8 cellular contexts compared by ENCODE assay signal in genomic region chr3:41198526-41198925, GRCh38. TPM values are rescaled to one million over a fixed set of nuclear protein-coding genes. Genes with fewer than 3 reads are reported as not detected.
DNase-seq lines count a peak whose midpoint lies in the region; ATAC-seq and TF ChIP-seq lines count a peak whose summit lies in the region.

No MANE protein-coding gene starts in this region.

- H3K4me1 Mint-ChIP-seq in activated naive CD8-positive, alpha-beta T cell treated with anti-CD3 and anti-CD28 coated beads for 36 hours: peaks cover 27% of the 10 kb centered on the region

- TF ChIP-seq POLR2A in NB4 (IDR thresholded peaks at IDR 0.05; ENCODE audit: extremely low read depth, insufficient read length): no peak

- peaks cover 0 to 30% of the 10 kb centered on the region in 2 donors for H3K4me1 ChIP-seq in right atrium auricular region
- H3K4me1 ChIP-seq in rectal smooth muscle tissue (ENCODE audit: control insufficient read depth, insufficient read depth, low read length): no peaks in the 10 kb centered on the region

- H3K27ac ChIP-seq in right atrium auricular region (peak overlapping the region; percentile 94 to 99), rectal smooth muscle tissue (ENCODE audit: low read depth, low read length) (peak overlapping the region; percentile 97)

- TF ChIP-seq CTCF in NB4 (IDR thresholded peaks at IDR 0.05; ENCODE audit: low read depth, low read length) (no peak), right atrium auricular region (IDR thresholded peaks at IDR 0.05) (no peak)

- H3K27me3 Mint-ChIP-seq in activated naive CD8-positive, alpha-beta T cell treated with anti-CD3 and anti-CD28 coated beads for 36 hours: peaks cover 22% of the 10 kb centered on the region

- H3K27me3 ChIP-seq in right atrium auricular region (no peaks in the 10 kb centered on the region), rectal smooth muscle tissue (ENCODE audit: control insufficient read depth, insufficient read depth, low read length) (no peaks in the 10 kb centered on the region)

- no peak for ATAC-seq in GM21576 (IDR thresholded peaks at IDR 0.05; ENCODE audit: unreplicated experiment)

- peak overlapping the region; percentile 45 for H3K9ac ChIP-seq in rectal smooth muscle tissue (ENCODE audit: low read length)

- H3K4me3 ChIP-seq in NB4 (ENCODE audit: low read depth, low read length) (peak overlapping the region; percentile 62), right atrium auricular region (peak overlapping the region; percentile 82 to 97), rectal smooth muscle tissue (ENCODE audit: low read length) (peak overlapping the region; percentile 99)

- H3K27ac Mint-ChIP-seq in activated naive CD8-positive, alpha-beta T cell treated with anti-CD3 and anti-CD28 coated beads for 36 hours: peak overlapping the region; percentile 80

- H3K9me3 Mint-ChIP-seq in activated naive CD8-positive, alpha-beta T cell treated with anti-CD3 and anti-CD28 coated beads for 36 hours: no peaks in the 10 kb centered on the region

- no peaks in the 10 kb centered on the region for H3K36me3 ChIP-seq in right atrium auricular region
- H3K36me3 ChIP-seq in rectal smooth muscle tissue (ENCODE audit: control insufficient read depth, insufficient read depth, low read length): no peaks in the 10 kb centered on the region

- DNase-seq in NOMO-1 treated with DMSO at 0.1 percent for 48 hours (lab: John Stamatoyannopoulos, UW; ENCODE audit: unreplicated experiment): peak; percentile 14
- DNase-seq in NOMO-1 treated with dmso at 0.1 percent for 144 hours (lab: John Stamatoyannopoulos, UW; ENCODE audit: unreplicated experiment): no peak
- DNase-seq in NB4 (ENCODE audit: low read depth): peak; percentile 59
- DNase-seq in activated naive CD8-positive, alpha-beta T cell treated with anti-CD3 and anti-CD28 coated beads for 36 hours: no peak
- no peak for DNase-seq in right atrium auricular region (ENCODE audit: low spot score)
- DNase-seq in DMS153 (lab: John Stamatoyannopoulos, UW): no peak

- peak overlapping the region; percentile 82 for H3K4me3 Mint-ChIP-seq in activated naive CD8-positive, alpha-beta T cell treated with anti-CD3 and anti-CD28 coated beads for 36 hours

- peaks cover 12% of the 10 kb centered on the region for H3K36me3 Mint-ChIP-seq in activated naive CD8-positive, alpha-beta T cell treated with anti-CD3 and anti-CD28 coated beads for 36 hours

- H3K9me3 ChIP-seq in right atrium auricular region: no peaks in the 10 kb centered on the region

RNA-seq across cellular contexts. Expression of gene CTNNB1, which starts 0.8 kb away (rescaled TPM):
- 100 to 1,000 TPM; 132 to 141 TPM for total RNA-seq in activated naive CD8-positive, alpha-beta T cell treated with anti-CD3 and anti-CD28 coated beads for 36 hours
- 100 to 1,000 TPM; 156 to 261 TPM for total RNA-seq in right atrium auricular region

Comparison
In these comparisons a context has a peak if more than half of its experiments do, and no peak if none do; other contexts are left out.
1. DNase-seq: peak in NOMO-1 treated with DMSO at 0.1 percent for 48 hours (single experiment) and NB4 (single experiment); none in NOMO-1 treated with dmso at 0.1 percent for 144 hours (single experiment), activated naive CD8-positive, alpha-beta T cell treated with anti-CD3 and anti-CD28 coated beads for 36 hours (single experiment), right atrium auricular region (single experiment) and DMS153 (single experiment).
2. Peak in every context shown above with its lines, with median percentiles within 50 percentile points of each other: H3K4me3 ChIP-seq.